1 cellular context compared by ENCODE assay signal in genomic region chr9:130925050-130925678, GRCh38.
TF ChIP-seq lines count a peak whose summit lies in the region.

No MANE protein-coding gene starts in this region.

TF ChIP-seq in IMR-90, 13 proteins besides CTCF, POLR2A, EP300 and RAD21:
- no peak for TF ChIP-seq RCOR1 (IDR thresholded peaks at IDR 0.05; ENCODE audit: insufficient replicate concordance, low read length)
- TF ChIP-seq CEBPB (IDR thresholded peaks at IDR 0.05; ENCODE audit: low read depth, low read length), result no peak
- TF ChIP-seq ELK1 (IDR thresholded peaks at IDR 0.05; ENCODE audit: borderline replicate concordance, low read depth, low read length), result no peak
- TF ChIP-seq MAZ (IDR thresholded peaks at IDR 0.05; ENCODE audit: borderline replicate concordance, low read depth, low read length), result no peak
- TF ChIP-seq RFX5 (IDR thresholded peaks at IDR 0.05; ENCODE audit: low read depth, low read length), result no peak
- TF ChIP-seq BHLHE40 (IDR thresholded peaks at IDR 0.05; ENCODE audit: low read depth, low read length), result no peak
- TF ChIP-seq USF2 (IDR thresholded peaks at IDR 0.05; ENCODE audit: low read depth, low read length), result no peak
- TF ChIP-seq CHD1 (IDR thresholded peaks at IDR 0.05; ENCODE audit: low read depth, low read length), result no peak
- no peak for TF ChIP-seq NFE2L2 (IDR thresholded peaks at IDR 0.05; ENCODE audit: low read depth, low read length)
- TF ChIP-seq MXI1 (IDR thresholded peaks at IDR 0.05; ENCODE audit: borderline replicate concordance, low read depth, low read length), result no peak
- no peak for TF ChIP-seq FOS (IDR thresholded peaks at IDR 0.05; ENCODE audit: low read depth, low read length)
- no peak for TF ChIP-seq MAFK (IDR thresholded peaks at IDR 0.05; ENCODE audit: low read depth, low read length)
- no peak for TF ChIP-seq SMC3 (IDR thresholded peaks at IDR 0.05; ENCODE audit: low read depth, low read length)
